Comparison of ENCODE assay signal across 9 cellular contexts in genomic region chr4:182975806-182976205, GRCh38. TPM values are rescaled to one million over a fixed set of nuclear protein-coding genes. Genes with fewer than 3 reads are reported as not detected.
DNase-seq lines count a peak whose midpoint lies in the region; ATAC-seq and TF ChIP-seq lines count a peak whose summit lies in the region.
"Had no signal": no experiment of that assay in that cellular context is flagged by ENCODE, and none has a peak within 500 bp of the region (broad histone marks: within the 10 kb centered on the region; RNA-seq: fewer than 3 reads in every experiment).

No MANE protein-coding gene starts in this region.

- no peaks in the 10 kb centered on the region for H3K36me3 Mint-ChIP-seq in MCF 10A (ENCODE audit: insufficient read depth, unreplicated experiment)
- H3K36me3 Mint-ChIP-seq: activated naive CD4-positive, alpha-beta T cell treated with anti-CD3 and anti-CD28 coated beads, Interleukin-2, amount 50 U/mL, for 24 hours had no signal

- H3K27me3 ChIP-seq in breast epithelium, result no peaks in the 10 kb centered on the region

- CTCF ChIA-PET in MCF 10A (lab: Yijun Ruan, JAX), result interaction anchor here (0.6 to 1.8 kb wide), 6 partner anchors 20 to 287 kb away, joined by 3 to 7 read pairs (median 3); no protein-coding TSS in a partner anchor

- in situ Hi-C loops in SK-MEL-5 (cut with HindIII; ENCODE audit: low pct_unique_long_range_greater_than_20kb, low sequenced_read_pairs), result no loop called here

- POLR2A ChIA-PET in MCF 10A (lab: Yijun Ruan, JAX), result interaction anchor here (0.6 kb wide), 1 partner anchor 1716 kb away, joined by 3 read pairs; no protein-coding TSS in a partner anchor

- ATAC-seq in HG02973 (IDR thresholded peaks at IDR 0.05; ENCODE audit: unreplicated experiment), result peak; percentile 64

- TF ChIP-seq POLR2A in breast epithelium (IDR thresholded peaks at IDR 0.05), result no peak

- H3K4me3 Mint-ChIP-seq in MCF 10A (ENCODE audit: unreplicated experiment), result peak overlapping the region; percentile 36
- H3K4me3 Mint-ChIP-seq: activated naive CD4-positive, alpha-beta T cell treated with anti-CD3 and anti-CD28 coated beads, Interleukin-2, amount 50 U/mL, for 24 hours had no signal

- peaks cover 22% of the 10 kb centered on the region for H3K4me1 Mint-ChIP-seq in MCF 10A (ENCODE audit: insufficient read depth, unreplicated experiment)
- H3K4me1 Mint-ChIP-seq: activated naive CD4-positive, alpha-beta T cell treated with anti-CD3 and anti-CD28 coated beads, Interleukin-2, amount 50 U/mL, for 24 hours had no signal

- no peak for TF ChIP-seq CTCF in MCF 10A (IDR thresholded peaks at IDR 0.05; ENCODE audit: unreplicated experiment)
- no peak for TF ChIP-seq CTCF in breast epithelium (IDR thresholded peaks at IDR 0.05)

- intact Hi-C loops in MCF 10A (cut with micrococcal nuclease) (no loop called here), breast epithelium (cut with DNase I; ENCODE audit: low total_unique reads) (no loop called here)

- BruUV-seq in MCF 10A (replicated peaks; lab: Mats Ljungman, UMichigan), result no TSS peak

- H3K27me3 Mint-ChIP-seq in MCF 10A (ENCODE audit: insufficient read depth, unreplicated experiment), result no peaks in the 10 kb centered on the region

- H3K4me1 ChIP-seq in breast epithelium, result no peaks in the 10 kb centered on the region

- H3K27ac ChIP-seq in breast epithelium (no peak overlapping the region), caudate nucleus (ENCODE audit: low read depth, low read length) (no peak overlapping the region)

- H3K9me3 ChIP-seq in breast epithelium, result no peaks in the 10 kb centered on the region

- H3K27ac Mint-ChIP-seq in MCF 10A (ENCODE audit: low read depth, unreplicated experiment), result peak overlapping the region; percentile 89
- H3K27ac Mint-ChIP-seq: activated naive CD4-positive, alpha-beta T cell treated with anti-CD3 and anti-CD28 coated beads, Interleukin-2, amount 50 U/mL, for 24 hours had no signal

- no peak overlapping the region for H3K4me3 ChIP-seq in breast epithelium

- peak; percentile 80 for DNase-seq in MCF 10A (ENCODE audit: unreplicated experiment)
- no peak for DNase-seq in breast epithelium (ENCODE audit: low spot score in 2 of 2)
- DNase-seq in SK-MEL-5 (ENCODE audit: low read depth, low spot score), result peak; percentile 71
- DNase-seq in lung microvascular endothelial cell (ENCODE audit: low read depth in 2 of 2), result peak; percentile 96 to 97
- no peak for DNase-seq in caudate nucleus (lab: John Stamatoyannopoulos, UW)
- DNase-seq in globus pallidus (ENCODE audit: low spot score), result no peak
- DNase-seq in effector CD4-positive, alpha-beta T cell, result no peak

- no peaks in the 10 kb centered on the region for H3K36me3 ChIP-seq in breast epithelium

- no peaks in the 10 kb centered on the region for H3K9me3 Mint-ChIP-seq in MCF 10A (ENCODE audit: unreplicated experiment)
- H3K9me3 Mint-ChIP-seq: activated naive CD4-positive, alpha-beta T cell treated with anti-CD3 and anti-CD28 coated beads, Interleukin-2, amount 50 U/mL, for 24 hours had no signal

RNA-seq across cellular contexts. Expression of gene DCTD, which starts 58.6 kb away (rescaled TPM):
- total RNA-seq in MCF 10A (2022) (168 and 180 TPM in 2 replicates), breast epithelium (10 to 100 TPM; 46.0 to 75.2 (median 48.2) TPM), lung microvascular endothelial cell (53.0 and 67.5 TPM in 2 replicates)
- total RNA-seq in SK-MEL-5 (2014; rRNA removed; shearing (Covaris generic)), result 82.2 and 92.7 TPM in 2 replicates
- polyA plus RNA-seq in SK-MEL-5 (2015; cell fraction: cytosol; rRNA removed), result 101 and 125 TPM in 2 replicates
- polyA plus RNA-seq in SK-MEL-5 (2015; cell fraction: nucleus; rRNA removed), result 129 and 145 TPM in 2 replicates

Comparison
In these comparisons a context has a peak if more than half of its experiments do, and no peak if none do; other contexts are left out.
1. DNase-seq: peak in MCF 10A (single experiment), SK-MEL-5 (single experiment) and lung microvascular endothelial cell (2 of 2); none in breast epithelium (0 of 2), caudate nucleus (0 of 61), globus pallidus (single experiment) and effector CD4-positive, alpha-beta T cell (single experiment).